In the genomic region with DNA sequence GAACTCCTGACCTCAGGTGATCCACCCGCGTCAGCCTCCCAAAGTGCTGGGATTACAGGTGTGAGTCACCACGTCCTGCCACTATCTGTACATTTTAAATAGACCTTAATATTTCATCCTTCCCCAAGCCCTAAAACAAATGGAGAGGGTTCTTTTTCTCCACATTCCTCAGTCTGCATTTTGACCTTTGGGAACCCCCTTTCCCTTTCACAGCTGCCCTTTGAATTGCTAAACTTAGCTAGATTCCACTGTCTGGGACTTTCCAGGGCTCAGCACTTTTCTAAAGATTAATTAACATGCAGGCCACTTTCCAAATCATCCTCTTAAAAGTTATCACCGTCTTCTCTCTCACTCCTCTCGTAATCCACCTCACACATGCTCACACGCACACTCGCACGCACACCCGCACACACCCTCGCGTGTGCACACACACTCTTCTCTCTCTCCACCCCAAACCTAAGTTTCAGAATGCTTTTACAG, we compare ENCODE assay signal across 21 cellular contexts.
DNase-seq lines count a peak whose midpoint lies in the region; ATAC-seq, FAIRE-seq and TF ChIP-seq lines count a peak whose summit lies in the region.
"Had no signal": no experiment of that assay in that cellular context is flagged by ENCODE, and none has a peak within 500 bp of the region (broad histone marks: within the 10 kb centered on the region; RNA-seq: fewer than 3 reads in every experiment).

No MANE protein-coding gene starts in this region.

- no peaks in the 10 kb centered on the region for H3K79me2 ChIP-seq in MM.1S (ENCODE audit: low read length)
- H3K79me2 ChIP-seq in neural progenitor cell (ENCODE audit: low read depth): no peaks in the 10 kb centered on the region

- TF ChIP-seq CTCF in MM.1S (IDR thresholded peaks at IDR 0.05; ENCODE audit: low read length) (no peak), neural progenitor cell (IDR thresholded peaks at IDR 0.05) (no peak)

- H3K4me1 Mint-ChIP-seq in neural progenitor cell: peaks cover 10% of the 10 kb centered on the region

- H3K4me3 Mint-ChIP-seq in neural progenitor cell: no peak overlapping the region
- H3K4me3 Mint-ChIP-seq: activated naive CD8-positive, alpha-beta T cell had no signal

- peaks cover 7% of the 10 kb centered on the region for H3K27me3 Mint-ChIP-seq in neural progenitor cell (ENCODE audit: insufficient read depth, low read depth)

- H3K9me3 ChIP-seq in MM.1S (replicated peaks; ENCODE audit: insufficient read depth, low read length) (no peaks in the 10 kb centered on the region), neural progenitor cell (ENCODE audit: low read depth) (no peaks in the 10 kb centered on the region)
- H3K9me3 ChIP-seq: breast epithelium, heart right ventricle, pancreas, Peyer's patch had no signal

- H3K9ac ChIP-seq in MM.1S (ENCODE audit: low read length) (peak overlapping the region; percentile 0; the same call in 1 of the 2 replicates), neural progenitor cell (no peak overlapping the region)

- H3K4me3 ChIP-seq in MM.1S (ENCODE audit: low read length): peak overlapping the region; percentile 18; the same call in 1 of the 2 replicates
- H3K4me3 ChIP-seq in neural progenitor cell: no peak overlapping the region
- H3K4me3 ChIP-seq: breast epithelium, dorsolateral prefrontal cortex, heart right ventricle, pancreas, Peyer's patch had no signal

- H2AFZ ChIP-seq in MM.1S (ENCODE audit: low read length) (0 out of 2 replicates have a peak overlapping the region, but pooled peaks have one; percentile 4), neural progenitor cell (replicated peaks) (no peak overlapping the region)

- H3K36me3 ChIP-seq in MM.1S (replicated peaks; ENCODE audit: insufficient read depth, low read length) (no peaks in the 10 kb centered on the region), neural progenitor cell (no peaks in the 10 kb centered on the region)
- H3K36me3 ChIP-seq: breast epithelium, heart right ventricle, pancreas, Peyer's patch had no signal

- H3K9me2 ChIP-seq in MM.1S (replicated peaks; ENCODE audit: insufficient read depth, low read length): no peaks in the 10 kb centered on the region

- no peak for TF ChIP-seq POLR2A in GM12891 (IDR thresholded peaks at IDR 0.05; ENCODE audit: low read depth, low read length)

- FAIRE-seq in GM12891 (lab: Jason Lieb, UNC) (peak; percentile 52), endometrium (lab: Jason Lieb, UNC) (peak; percentile 12)
- FAIRE-seq: D721Med, pancreas, TTC549 had no signal

- H3K27ac Mint-ChIP-seq in neural progenitor cell: peak overlapping the region; percentile 34
- H3K27ac Mint-ChIP-seq: activated naive CD8-positive, alpha-beta T cell had no signal

- H3K4me2 ChIP-seq in MM.1S (ENCODE audit: low read depth, low read length) (peak overlapping the region; percentile 71), neural progenitor cell (no peak overlapping the region)

- no peaks in the 10 kb centered on the region for H3K27me3 ChIP-seq in MM.1S (replicated peaks; ENCODE audit: insufficient read depth, low read length)
- H3K27me3 ChIP-seq in neural progenitor cell: no peaks in the 10 kb centered on the region
- H3K27me3 ChIP-seq: breast epithelium, dorsolateral prefrontal cortex, heart right ventricle, pancreas, Peyer's patch had no signal

- H3K27ac ChIP-seq in MM.1S (ENCODE audit: low read length) (peak overlapping the region; percentile 12; the same call in 1 of the 2 replicates), neural progenitor cell (no peak overlapping the region)
- H3K27ac ChIP-seq: breast epithelium, dorsolateral prefrontal cortex, pancreas, Peyer's patch had no signal

- H3K4me1 ChIP-seq in MM.1S (ENCODE audit: low read length) (peaks cover 27% of the 10 kb centered on the region), neural progenitor cell (peaks cover 12% of the 10 kb centered on the region)
- H3K4me1 ChIP-seq: breast epithelium, pancreas, Peyer's patch had no signal

- H4K20me1 ChIP-seq in MM.1S (ENCODE audit: insufficient read depth, low read length) (no peaks in the 10 kb centered on the region), neural progenitor cell (ENCODE audit: low read depth) (no peaks in the 10 kb centered on the region)

- H3F3A ChIP-seq in MM.1S (ENCODE audit: insufficient read depth, low read length): peaks cover 7% of the 10 kb centered on the region; the same call in 1 of the 2 replicates
- no peaks in the 10 kb centered on the region for H3F3A ChIP-seq in neural progenitor cell (ENCODE audit: low read depth)

- no peaks in the 10 kb centered on the region for H3K9me3 Mint-ChIP-seq in neural progenitor cell

- no peaks in the 10 kb centered on the region for H3K36me3 Mint-ChIP-seq in neural progenitor cell
- H3K36me3 Mint-ChIP-seq: activated naive CD8-positive, alpha-beta T cell had no signal

- ATAC-seq in HG03571 (IDR thresholded peaks at IDR 0.05; ENCODE audit: unreplicated experiment): no peak
- ATAC-seq: heart right ventricle had no signal

- no peak for DNase-seq in GM12891 (ENCODE audit: insufficient read length, low spot score)
- peak; percentile 36 for DNase-seq in MM.1S
- DNase-seq in neural progenitor cell (ENCODE audit: low spot score): peak; percentile 42
- DNase-seq in epidermal melanocyte (ENCODE audit: insufficient read length, low spot score): no peak
- DNase-seq in C1 segment of cervical spinal cord (lab: John Stamatoyannopoulos, UW): no peak
- no peak for DNase-seq in LoVo (ENCODE audit: low spot score)
- DNase-seq: activated CD4-positive, alpha-beta T cell treated with anti-CD3 and anti-CD28 coated beads, Interleukin-2, amount 50 U/mL, for 48 hours; activated T-cell treated with anti-CD3 and anti-CD28 coated beads, Interleukin-2, amount 50 U/mL, for 1 hour; dorsolateral prefrontal cortex; H7; heart right ventricle; NCI-H146; NCI-H82; pancreas; Peyer's patch had no signal

TF ChIP-seq in GM12891, 5 proteins besides CTCF, POLR2A, EP300 and RAD21:
- TF ChIP-seq PAX5 (IDR thresholded peaks at IDR 0.05; ENCODE audit: insufficient read depth, low read length, severe bottlenecking) (no peak), SPI1 (IDR thresholded peaks at IDR 0.05; ENCODE audit: low read depth, low read length) (no peak), TAF1 (IDR thresholded peaks at IDR 0.05; ENCODE audit: low read depth, low read length) (no peak), POU2F2 (IDR thresholded peaks at IDR 0.05; ENCODE audit: low read depth, low read length) (no peak)

Comparison
In these comparisons a context has a peak if more than half of its experiments do, and no peak if none do; other contexts are left out.
1. DNase-seq: peak in MM.1S (single experiment) and neural progenitor cell (single experiment); none in GM12891 (single experiment), epidermal melanocyte (single experiment), C1 segment of cervical spinal cord (0 of 14) and LoVo (single experiment).